ENCODE assay signal across 26 cellular contexts in the genomic region with DNA sequence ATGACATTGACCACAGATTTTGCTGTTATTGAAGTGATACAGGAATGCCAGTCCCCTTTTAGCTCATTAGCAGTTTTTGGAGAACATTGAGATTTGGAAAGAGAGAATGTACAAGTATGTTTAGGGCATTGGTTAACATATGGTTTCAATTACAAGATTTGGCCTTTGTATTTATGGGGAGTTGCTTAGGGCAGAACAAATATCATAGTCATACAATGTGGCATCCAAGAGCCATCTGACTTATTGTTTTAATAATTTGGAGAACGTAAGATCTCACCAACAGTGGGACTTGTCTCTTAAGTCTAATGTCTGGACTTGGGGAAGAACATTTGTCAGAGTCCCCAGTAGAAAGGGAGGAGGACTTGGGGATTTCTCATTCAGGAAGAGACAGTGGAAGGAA.
"Had no signal": no experiment of that assay in that cellular context is flagged by ENCODE, and none has a peak within 500 bp of the region (broad histone marks: within the 10 kb centered on the region; RNA-seq: fewer than 3 reads in every experiment).

No MANE protein-coding gene starts in this region.

- DNase-seq: colonic mucosa; effector CD8-positive, alpha-beta T cell; endodermal cell; foreskin fibroblast; gastrocnemius medialis; head of caudate nucleus; left ventricle myocardium superior; lower lobe of right lung; naive thymus-derived CD8-positive, alpha-beta T cell; nephron progenitor cell; occipital lobe; right lobe of liver; small intestine; stimulated activated CD4-positive, alpha-beta T cell treated with anti-CD3 and anti-CD28 coated beads, Interleukin-15, amount 100 ng/mL, for 24 hours; stimulated activated CD4-positive, alpha-beta T cell treated with anti-CD3 and anti-CD28 coated beads, Interleukin-2, amount 100 ng/mL, for 48 hours; stimulated activated CD8-positive, alpha-beta memory T cell treated with anti-CD3 and anti-CD28 coated beads, Interleukin-4, amount 100 ng/mL, for 48 hours; stimulated activated naive CD4-positive, alpha-beta T cell; stimulated activated naive CD8-positive, alpha-beta T cell treated with anti-CD3 and anti-CD28 coated beads, Interleukin-15, amount 100 ng/mL, for 72 hours; transverse colon; upper lobe of right lung had no signal

- H3K4me3 Mint-ChIP-seq: dendritic cell treated with granulocyte-macrophage colony-stimulating factor and Interleukin-4, amounts not matched to agents 40 ng/mL and 50 ng/mL, for 4 days; endodermal cell; naive thymus-derived CD8-positive, alpha-beta T cell; nephron progenitor cell; stimulated activated naive CD8-positive, alpha-beta T cell treated with anti-CD3 and anti-CD28 coated beads, Interleukin-15, amount 100 ng/mL, for 72 hours had no signal

- H3K4me1 ChIP-seq: colonic mucosa, esophagus muscularis mucosa, gastrocnemius medialis, lower lobe of right lung, parathyroid adenoma, right lobe of liver, suprapubic skin, transverse colon, upper lobe of right lung, vagina had no signal

- H3K9me3 ChIP-seq: colonic mucosa, gastrocnemius medialis, right lobe of liver, upper lobe of right lung had no signal

- H3K4me3 ChIP-seq: colonic mucosa, esophagus muscularis mucosa, gastrocnemius medialis, lower lobe of right lung, right lobe of liver, suprapubic skin, transverse colon, upper lobe of right lung, vagina had no signal

- H3K36me3 ChIP-seq: colonic mucosa, esophagus muscularis mucosa, gastrocnemius medialis, lower lobe of right lung, right lobe of liver, suprapubic skin, transverse colon, upper lobe of right lung, vagina had no signal

- H3K27me3 ChIP-seq: colonic mucosa, esophagus muscularis mucosa, gastrocnemius medialis, right lobe of liver, suprapubic skin, transverse colon, upper lobe of right lung, vagina had no signal

- H3K27ac ChIP-seq: colonic mucosa, esophagus muscularis mucosa, gastrocnemius medialis, lower lobe of right lung, parathyroid adenoma, right lobe of liver, suprapubic skin, transverse colon, upper lobe of right lung, vagina had no signal

- H3K27me3 Mint-ChIP-seq: dendritic cell treated with granulocyte-macrophage colony-stimulating factor and Interleukin-4, amounts not matched to agents 40 ng/mL and 50 ng/mL, for 4 days; stimulated activated naive CD8-positive, alpha-beta T cell treated with anti-CD3 and anti-CD28 coated beads, Interleukin-15, amount 100 ng/mL, for 72 hours had no signal

- H3K4me1 Mint-ChIP-seq: endodermal cell; naive thymus-derived CD8-positive, alpha-beta T cell; stimulated activated naive CD8-positive, alpha-beta T cell treated with anti-CD3 and anti-CD28 coated beads, Interleukin-15, amount 100 ng/mL, for 72 hours had no signal

- H3K27ac Mint-ChIP-seq: dendritic cell treated with granulocyte-macrophage colony-stimulating factor and Interleukin-4, amounts not matched to agents 40 ng/mL and 50 ng/mL, for 4 days; endodermal cell; naive thymus-derived CD8-positive, alpha-beta T cell; nephron progenitor cell; progenitor cell of endocrine pancreas; stimulated activated naive CD8-positive, alpha-beta T cell treated with anti-CD3 and anti-CD28 coated beads, Interleukin-15, amount 100 ng/mL, for 72 hours had no signal

- H3K9ac ChIP-seq: parathyroid adenoma had no signal

- H2AFZ ChIP-seq: parathyroid adenoma had no signal

- H3K79me2 ChIP-seq: parathyroid adenoma had no signal
